In the genomic region with DNA sequence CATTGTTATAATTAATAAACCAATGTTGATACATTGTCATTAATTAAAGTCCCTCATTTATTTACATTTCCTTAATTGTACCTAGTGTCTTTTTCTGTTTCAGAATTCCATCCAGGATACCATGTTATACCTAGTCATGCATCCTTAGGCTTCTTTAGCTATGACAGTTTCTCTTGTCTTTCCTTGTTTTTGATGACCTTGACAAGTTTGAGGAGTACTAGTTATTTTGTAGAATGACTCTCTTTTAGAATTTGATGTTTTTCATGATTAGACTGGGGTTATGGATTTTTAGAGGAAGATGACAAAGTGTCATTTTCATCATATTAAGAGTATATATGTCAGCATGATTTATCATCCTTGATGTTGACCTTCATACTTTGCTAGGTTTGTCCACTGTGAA, we compare ENCODE assay signal across 23 cellular contexts.
"Had no signal": no experiment of that assay in that cellular context is flagged by ENCODE, and none has a peak within 500 bp of the region (broad histone marks: within the 10 kb centered on the region; RNA-seq: fewer than 3 reads in every experiment).

No MANE protein-coding gene starts in this region.

- H3K9me3 ChIP-seq: colonic mucosa, esophagus muscularis mucosa, gastroesophageal sphincter, sigmoid colon, suprapubic skin, transverse colon, upper lobe of right lung, uterus had no signal

- H3K27me3 ChIP-seq: colonic mucosa, esophagus muscularis mucosa, foreskin keratinocyte, gastroesophageal sphincter, heart left ventricle, hepatocyte, sigmoid colon, suprapubic skin, transverse colon, upper lobe of right lung, uterus had no signal

- H3K27ac Mint-ChIP-seq: dendritic cell treated with granulocyte-macrophage colony-stimulating factor and Interleukin-4, amounts not matched to agents 40 ng/mL and 50 ng/mL, for 4 days; memory B cell; natural killer cell; progenitor cell of endocrine pancreas; stimulated activated memory B cell treated with anti-CD40 and anti-IgM and Interleukin-4, amounts not matched to agents 10 μg/mL and 1 μg/mL and 100 μg/mL, for 72 hours had no signal

- H3K9me3 Mint-ChIP-seq: dendritic cell treated with granulocyte-macrophage colony-stimulating factor and Interleukin-4, amounts not matched to agents 40 ng/mL and 50 ng/mL, for 4 days; memory B cell; natural killer cell; stimulated activated memory B cell treated with anti-CD40 and anti-IgM and Interleukin-4, amounts not matched to agents 10 μg/mL and 1 μg/mL and 100 μg/mL, for 72 hours had no signal

- H3K27me3 Mint-ChIP-seq: dendritic cell treated with granulocyte-macrophage colony-stimulating factor and Interleukin-4, amounts not matched to agents 40 ng/mL and 50 ng/mL, for 4 days; memory B cell; progenitor cell of endocrine pancreas; stimulated activated memory B cell treated with anti-CD40 and anti-IgM and Interleukin-4, amounts not matched to agents 10 μg/mL and 1 μg/mL and 100 μg/mL, for 72 hours had no signal

- H3K27ac ChIP-seq: colonic mucosa, esophagus muscularis mucosa, foreskin keratinocyte, gastroesophageal sphincter, heart left ventricle, hepatocyte, parathyroid adenoma, sigmoid colon, suprapubic skin, transverse colon, upper lobe of right lung, uterus had no signal

- H3K4me1 ChIP-seq: colonic mucosa, foreskin keratinocyte, transverse colon, upper lobe of right lung, uterus had no signal

- FAIRE-seq: endothelial cell of umbilical vein, kidney had no signal

- H3K36me3 Mint-ChIP-seq: natural killer cell had no signal

- H3K4me3 Mint-ChIP-seq: dendritic cell treated with granulocyte-macrophage colony-stimulating factor and Interleukin-4, amounts not matched to agents 40 ng/mL and 50 ng/mL, for 4 days; memory B cell; natural killer cell; stimulated activated memory B cell treated with anti-CD40 and anti-IgM and Interleukin-4, amounts not matched to agents 10 μg/mL and 1 μg/mL and 100 μg/mL, for 72 hours had no signal

- H3K4me3 ChIP-seq: colonic mucosa, esophagus muscularis mucosa, gastroesophageal sphincter, heart left ventricle, hepatocyte, lung, sigmoid colon, suprapubic skin, transverse colon, upper lobe of right lung, uterus had no signal

- DNase-seq: colonic mucosa; effector CD8-positive, alpha-beta T cell; foreskin keratinocyte; heart left ventricle; kidney; natural killer cell; sigmoid colon; stimulated activated CD4-positive, alpha-beta T cell treated with anti-CD3 and anti-CD28 coated beads, Interleukin-4, amount 100 ng/mL, for 4 hours; stimulated activated naive CD8-positive, alpha-beta T cell treated with anti-CD3 and anti-CD28 coated beads, Interleukin-15, Interleukin-2, amounts not matched to agents 100 U/mL and 50 U/mL, for 24 hours; transverse colon; upper lobe of right lung; uterus had no signal

- ATAC-seq: foreskin keratinocyte; gastroesophageal sphincter; heart left ventricle; natural killer cell; stimulated activated memory B cell treated with anti-CD40 and anti-IgM and Interleukin-4, amounts not matched to agents 10 μg/mL and 1 μg/mL and 100 μg/mL, for 72 hours; stimulated activated naive CD8-positive, alpha-beta T cell treated with anti-CD3 and anti-CD28 coated beads, Interleukin-15, Interleukin-2, amounts not matched to agents 100 U/mL and 50 U/mL, for 24 hours; upper lobe of right lung had no signal

- H2AFZ ChIP-seq: hepatocyte, parathyroid adenoma had no signal

- H3K9ac ChIP-seq: parathyroid adenoma had no signal

- H3K36me3 ChIP-seq: colonic mucosa, uterus had no signal

- H3K4me2 ChIP-seq: hepatocyte had no signal
